27 cellular contexts compared by ENCODE assay signal in the genomic region with DNA sequence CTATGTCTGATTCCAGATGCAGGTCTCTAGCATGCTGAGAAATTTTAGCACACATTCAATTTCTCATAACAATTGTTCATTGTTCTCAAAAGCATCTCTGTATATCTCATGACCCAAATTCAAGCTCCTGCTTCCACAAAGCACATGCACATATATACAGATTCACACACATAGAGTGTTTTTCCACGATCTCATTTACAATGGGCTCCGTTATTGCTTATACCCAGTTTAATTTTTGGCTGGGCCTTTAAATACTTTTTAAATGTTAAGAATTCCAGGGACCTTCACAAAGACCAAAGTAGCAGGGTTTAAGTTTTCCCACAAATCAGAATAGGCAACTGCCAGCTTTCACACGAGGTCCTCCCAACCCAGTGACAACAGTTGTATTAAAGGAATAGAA.
DNase-seq lines count a peak whose midpoint lies in the region; ATAC-seq and TF ChIP-seq lines count a peak whose summit lies in the region.
"Had no signal": no experiment of that assay in that cellular context is flagged by ENCODE, and none has a peak within 500 bp of the region (broad histone marks: within the 10 kb centered on the region; RNA-seq: fewer than 3 reads in every experiment).

No MANE protein-coding gene starts in this region.

- H3K9me3 Mint-ChIP-seq in MCF 10A (ENCODE audit: unreplicated experiment) (no peaks in the 10 kb centered on the region), glutamatergic neuron (ENCODE audit: unreplicated experiment) (peaks cover 1% of the 10 kb centered on the region)
- H3K9me3 Mint-ChIP-seq: activated T-helper 2 cell treated with anti-CD3 and anti-CD28 coated beads, Interferon-gamma antibody, Interleukin-2, Interleukin-4, amounts not matched to agents 10 μg/mL and 5 μg/mL and 100 μg/mL, durations not matched to agents 14 hours and 24 hours and 36 hours had no signal

- H3K27me3 Mint-ChIP-seq in MCF 10A (ENCODE audit: insufficient read depth, unreplicated experiment) (no peaks in the 10 kb centered on the region), glutamatergic neuron (ENCODE audit: unreplicated experiment) (no peaks in the 10 kb centered on the region)
- H3K27me3 Mint-ChIP-seq: activated CD4-positive, alpha-beta memory T cell treated with anti-CD3 and anti-CD28 coated beads, Interleukin-2, amount 10 ng/mL, durations not matched to agents 7 days and 5 days; CD4-positive, alpha-beta T cell; memory B cell; naive B cell had no signal

- no peaks in the 10 kb centered on the region for H3K9me3 ChIP-seq in body of pancreas
- H3K9me3 ChIP-seq: ascending aorta, prostate gland, SJCRH30, thyroid gland, vagina had no signal

- TSS peak; percentile 97 for BruUV-seq in MCF 10A (replicated peaks; lab: Mats Ljungman, UMichigan)

- H3K4me3 Mint-ChIP-seq in MCF 10A (ENCODE audit: unreplicated experiment) (no peak overlapping the region), glutamatergic neuron (ENCODE audit: unreplicated experiment) (no peak overlapping the region)
- H3K4me3 Mint-ChIP-seq: activated CD4-positive, alpha-beta memory T cell treated with anti-CD3 and anti-CD28 coated beads, Interleukin-2, amount 10 ng/mL, durations not matched to agents 7 days and 5 days; activated naive CD4-positive, alpha-beta T cell treated with anti-CD3 and anti-CD28 coated beads, Interleukin-2, amount 50 U/mL, for 24 hours; CD4-positive, alpha-beta T cell; immature natural killer cell; memory B cell; naive B cell had no signal

- intact Hi-C loops in MCF 10A (cut with micrococcal nuclease): loop anchor here (10.0 kb wide), 2 partner anchors 331 to 601 kb away; a partner anchor contains a TSS
- intact Hi-C loops in body of pancreas (cut with DNase I): no loop called here

- H3K4me1 Mint-ChIP-seq in MCF 10A (ENCODE audit: insufficient read depth, unreplicated experiment) (peaks cover 27% of the 10 kb centered on the region), glutamatergic neuron (ENCODE audit: low read depth, unreplicated experiment) (peaks cover 32% of the 10 kb centered on the region)
- H3K4me1 Mint-ChIP-seq: activated CD4-positive, alpha-beta memory T cell treated with anti-CD3 and anti-CD28 coated beads, Interleukin-2, amount 10 ng/mL, durations not matched to agents 7 days and 5 days; activated naive CD4-positive, alpha-beta T cell treated with anti-CD3 and anti-CD28 coated beads, Interleukin-2, amount 50 U/mL, for 24 hours; immature natural killer cell; memory B cell; naive B cell had no signal

- no peaks in the 10 kb centered on the region for H3K36me3 Mint-ChIP-seq in MCF 10A (ENCODE audit: insufficient read depth, unreplicated experiment)
- peaks cover 4% of the 10 kb centered on the region for H3K36me3 Mint-ChIP-seq in glutamatergic neuron (ENCODE audit: unreplicated experiment)
- H3K36me3 Mint-ChIP-seq: activated naive CD4-positive, alpha-beta T cell treated with anti-CD3 and anti-CD28 coated beads, Interleukin-2, amount 50 U/mL, for 24 hours; immature natural killer cell; memory B cell; naive B cell had no signal

- CTCF ChIA-PET in MCF 10A (lab: Yijun Ruan, JAX): interaction anchor here (0.6 to 1.7 kb wide), 6 partner anchors 10 to 576 kb away, joined by 3 to 4 read pairs (median 3); no protein-coding TSS in a partner anchor

- H3K27ac Mint-ChIP-seq in MCF 10A (ENCODE audit: low read depth, unreplicated experiment) (peak overlapping the region; percentile 54), glutamatergic neuron (ENCODE audit: unreplicated experiment) (peak overlapping the region; percentile 80)
- H3K27ac Mint-ChIP-seq: activated CD4-positive, alpha-beta memory T cell treated with anti-CD3 and anti-CD28 coated beads, Interleukin-2, amount 10 ng/mL, durations not matched to agents 7 days and 5 days; activated naive CD4-positive, alpha-beta T cell treated with anti-CD3 and anti-CD28 coated beads, Interleukin-2, amount 50 U/mL, for 24 hours; activated T-helper 2 cell treated with anti-CD3 and anti-CD28 coated beads, Interferon-gamma antibody, Interleukin-2, Interleukin-4, amounts not matched to agents 10 μg/mL and 5 μg/mL and 100 μg/mL, durations not matched to agents 14 hours and 24 hours and 36 hours; CD4-positive, alpha-beta T cell; immature natural killer cell; memory B cell; naive B cell had no signal

- H3K4me1 ChIP-seq in body of pancreas: peaks cover 9% of the 10 kb centered on the region
- H3K4me1 ChIP-seq: prostate gland, SJCRH30, vagina had no signal

- TF ChIP-seq POLR2A in body of pancreas (IDR thresholded peaks at IDR 0.05): no peak

- POLR2A ChIA-PET in MCF 10A (lab: Yijun Ruan, JAX): interaction anchor here (0.6 to 2.3 kb wide), 8 partner anchors 9 to 618 kb away, joined by 3 to 10 read pairs (median 4); no protein-coding TSS in a partner anchor

- H3K36me3 ChIP-seq in body of pancreas (replicated peaks in 1 of 2; ENCODE audit: insufficient read depth in 1 of 2, low read depth in 2 of 2): no peaks in the 10 kb centered on the region
- H3K36me3 ChIP-seq: ascending aorta, prostate gland, SJCRH30, thyroid gland, vagina had no signal

- peak; percentile 35 for DNase-seq in DMS 273 (lab: John Stamatoyannopoulos, UW; ENCODE audit: unreplicated experiment)
- DNase-seq in DMS 273 treated with DMSO at 0.1 percent for 48 hours (lab: John Stamatoyannopoulos, UW): no peak
- no peak for DNase-seq in MCF 10A (ENCODE audit: unreplicated experiment)
- no peak for DNase-seq in glutamatergic neuron
- peak; percentile 25 for DNase-seq in superior temporal gyrus (ENCODE audit: extremely low spot score)
- DNase-seq in SHP77 treated with DMSO at 0.1 percent for 48 hours (lab: John Stamatoyannopoulos, UW): no peak
- DNase-seq in body of pancreas: no peak
- no peak for DNase-seq in HCEC 1CT
- DNase-seq: activated CD4-positive, alpha-beta memory T cell treated with anti-CD3 and anti-CD28 coated beads, Interleukin-2, amount 10 ng/mL, durations not matched to agents 7 days and 5 days; CD4-positive, alpha-beta T cell; cerebellar nuclear complex; immature natural killer cell; naive B cell; NCI-H526; stimulated activated naive CD8-positive, alpha-beta T cell treated with anti-CD3 and anti-CD28 coated beads, Interleukin-15, Interleukin-2, amounts not matched to agents 100 U/mL and 50 U/mL, for 24 hours; T-helper 1 cell had no signal

- ATAC-seq in body of pancreas: no peak
- ATAC-seq: activated CD4-positive, CD25-positive, alpha-beta regulatory T cell treated with anti-CD3 and anti-CD28 coated beads, Interleukin-2, amount 50 U/mL, for 24 hours; HepG2; stimulated activated naive CD8-positive, alpha-beta T cell treated with anti-CD3 and anti-CD28 coated beads, Interleukin-15, Interleukin-2, amounts not matched to agents 100 U/mL and 50 U/mL, for 24 hours had no signal

- WGBS in body of pancreas, 2 donors: 61% methylated on average over 3 of the region's 3 CpGs

- no peak for TF ChIP-seq CTCF in MCF 10A (IDR thresholded peaks at IDR 0.05; ENCODE audit: unreplicated experiment)
- no peak for TF ChIP-seq CTCF in glutamatergic neuron (IDR thresholded peaks at IDR 0.05; ENCODE audit: partially characterized antibody, unreplicated experiment)
- no peak for TF ChIP-seq CTCF in body of pancreas (IDR thresholded peaks at IDR 0.05)

- no peak overlapping the region for H3K27ac ChIP-seq in body of pancreas
- H3K27ac ChIP-seq: 22Rv1, ascending aorta, prostate gland, SJCRH30, thyroid gland, vagina had no signal

- H3K27me3 ChIP-seq in body of pancreas: no peaks in the 10 kb centered on the region
- H3K27me3 ChIP-seq: ascending aorta, thyroid gland, vagina had no signal

- no peak overlapping the region for H3K4me3 ChIP-seq in body of pancreas
- H3K4me3 ChIP-seq: ascending aorta, prostate gland, SJCRH30, thyroid gland, vagina had no signal

Comparison
In these comparisons a context has a peak if more than half of its experiments do, and no peak if none do; other contexts are left out.
1. DNase-seq: peak in DMS 273 (single experiment) and superior temporal gyrus (single experiment); none in DMS 273 treated with DMSO at 0.1 percent for 48 hours (single experiment), MCF 10A (single experiment), glutamatergic neuron (single experiment), SHP77 treated with DMSO at 0.1 percent for 48 hours (single experiment), body of pancreas (0 of 4) and HCEC 1CT (single experiment).